1 cellular context compared by ENCODE assay signal in the genomic region with DNA sequence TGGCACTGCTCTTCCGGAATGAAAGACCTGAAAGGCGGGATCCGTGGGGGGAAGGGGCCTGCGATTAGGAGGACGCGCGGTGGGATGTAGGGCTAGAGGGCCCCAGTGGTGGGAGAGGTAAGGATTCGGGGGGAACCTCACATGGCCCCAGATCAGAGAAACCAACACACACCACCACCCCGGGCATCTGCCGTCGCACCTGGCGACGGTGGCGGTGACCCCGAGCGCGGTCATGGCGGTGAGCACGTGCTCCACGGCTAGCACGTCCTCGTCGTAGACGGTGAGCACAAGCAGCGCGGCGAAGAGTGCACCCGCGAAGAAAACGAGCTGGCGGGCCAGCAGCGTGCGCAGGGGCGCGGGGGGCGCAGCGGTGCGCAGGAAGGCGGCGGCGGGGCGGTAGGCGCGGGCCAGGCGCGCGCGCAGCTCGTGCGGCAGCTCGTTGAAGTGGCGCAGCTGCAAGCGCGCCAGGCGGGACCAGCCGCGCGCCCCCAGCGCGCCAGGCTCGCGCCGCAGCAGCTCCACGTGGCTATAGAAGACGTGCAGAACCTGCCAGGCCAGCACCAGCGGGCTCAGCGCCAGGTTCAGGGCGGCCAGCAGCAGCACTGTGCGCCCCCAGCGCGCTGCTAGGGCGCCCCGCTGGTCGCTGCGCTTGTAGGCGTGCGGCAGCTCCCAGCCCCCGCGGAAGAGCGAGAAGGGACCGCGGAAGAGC.
TF ChIP-seq lines count a peak whose summit lies in the region.

No MANE protein-coding gene starts in this region.

TF ChIP-seq in A549, 52 proteins besides CTCF, POLR2A, EP300 and RAD21 (continued from another document):
- TF ChIP-seq, protein P1, sequence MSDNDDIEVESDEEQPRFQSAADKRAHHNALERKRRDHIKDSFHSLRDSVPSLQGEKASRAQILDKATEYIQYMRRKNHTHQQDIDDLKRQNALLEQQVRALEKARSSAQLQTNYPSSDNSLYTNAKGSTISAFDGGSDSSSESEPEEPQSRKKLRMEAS (IDR thresholded peaks at IDR 0.05) = peak; percentile 84
- TF ChIP-seq E2F6 (IDR thresholded peaks at IDR 0.05; ENCODE audit: borderline replicate concordance, low read depth) = peak; percentile 88
- no peak for TF ChIP-seq BHLHE40 (IDR thresholded peaks at IDR 0.05; ENCODE audit: low read depth, low read length)
